ENCODE assay signal across 10 cellular contexts in genomic region chr4:55125763-55126541, GRCh38. TPM values are rescaled to one million over a fixed set of nuclear protein-coding genes. Genes with fewer than 3 reads are reported as not detected.
DNase-seq lines count a peak whose midpoint lies in the region; ATAC-seq and TF ChIP-seq lines count a peak whose summit lies in the region.
"Had no signal": no experiment of that assay in that cellular context is flagged by ENCODE, and none has a peak within 500 bp of the region (broad histone marks: within the 10 kb centered on the region; RNA-seq: fewer than 3 reads in every experiment).

No MANE protein-coding gene starts in this region.

- peaks cover 41% of the 10 kb centered on the region for H3K4me1 Mint-ChIP-seq in nephron progenitor cell

- TF ChIP-seq CTCF in AG09309 (IDR thresholded peaks at IDR 0.05; ENCODE audit: control insufficient read depth, insufficient read depth, low read depth, low read length, missing control alignments) (no peak), nephron progenitor cell (IDR thresholded peaks at IDR 0.05) (no peak)

- peaks cover 6 to 9% of the 10 kb centered on the region in 2 donors for H3K4me1 ChIP-seq in esophagus (ENCODE audit: control insufficient read depth in 2 of 2, insufficient read depth in 2 of 2, low read length in 1 of 2)
- H3K4me1 ChIP-seq: pancreas had no signal

- no peak for ATAC-seq in GM18909 (IDR thresholded peaks at IDR 0.05; ENCODE audit: poor library complexity, unreplicated experiment)

- peaks cover 7% of the 10 kb centered on the region for H3K36me3 Mint-ChIP-seq in nephron progenitor cell (ENCODE audit: low read depth)
- H3K36me3 Mint-ChIP-seq: activated naive CD4-positive, alpha-beta T cell treated with anti-CD3 and anti-CD28 coated beads, Interleukin-2, amount 50 U/mL, for 24 hours had no signal

- H3K9me3 Mint-ChIP-seq in nephron progenitor cell, result peaks cover 5% of the 10 kb centered on the region

- 5 to 7% methylated on average over 32 of the region's 32 CpGs for WGBS in esophagus, 2 donors

- H3K9me3 ChIP-seq in esophagus (ENCODE audit: control insufficient read depth in 2 of 2, insufficient read depth in 1 of 2, low read depth in 1 of 2, low read length in 1 of 2), result no peaks in the 10 kb centered on the region
- H3K9me3 ChIP-seq: pancreas had no signal

- no peaks in the 10 kb centered on the region for H3K36me3 ChIP-seq in esophagus (ENCODE audit: control insufficient read depth in 2 of 2, insufficient read depth in 2 of 2, low read length in 1 of 2)
- H3K36me3 ChIP-seq: pancreas had no signal

- no peak overlapping the region for H3K27ac Mint-ChIP-seq in nephron progenitor cell
- H3K27ac Mint-ChIP-seq: activated naive CD4-positive, alpha-beta T cell treated with anti-CD3 and anti-CD28 coated beads, Interleukin-2, amount 50 U/mL, for 24 hours had no signal

- H3K4me3 ChIP-seq in AG09309 (ENCODE audit: control insufficient read depth, low read depth, low read length) (peak overlapping the region; percentile 42), esophagus (ENCODE audit: low read depth in 1 of 2, low read length in 2 of 2) (peak overlapping the region; percentile 38 to 51)

- peak overlapping the region; percentile 94 for H3K4me3 Mint-ChIP-seq in nephron progenitor cell
- H3K4me3 Mint-ChIP-seq: activated naive CD4-positive, alpha-beta T cell treated with anti-CD3 and anti-CD28 coated beads, Interleukin-2, amount 50 U/mL, for 24 hours had no signal

- no peak for DNase-seq in AG09309 (ENCODE audit: low read depth)
- DNase-seq in M059J (ENCODE audit: low read depth), result peak; percentile 8
- DNase-seq in nephron progenitor cell, result peak; percentile 28
- no peak for DNase-seq in activated CD4-positive, CD25-positive, alpha-beta regulatory T cell treated with anti-CD3 and anti-CD28 coated beads, Interleukin-2, amount 50 U/mL, for 72 hours
- DNase-seq in SIG-M5 treated with dmso at 0.1 percent for 504 hours (lab: John Stamatoyannopoulos, UW; ENCODE audit: unreplicated experiment), result no peak
- no peak for DNase-seq in MV-4-11 (lab: John Stamatoyannopoulos, UW)

- H3K27me3 ChIP-seq in esophagus (ENCODE audit: control insufficient read depth in 1 of 2, insufficient read depth in 2 of 2, low read length in 2 of 2), result no peaks in the 10 kb centered on the region

- no peak overlapping the region for H3K27ac ChIP-seq in esophagus (ENCODE audit: low read depth in 2 of 2, low read length in 1 of 2)
- H3K27ac ChIP-seq: pancreas had no signal

- H3K27me3 Mint-ChIP-seq in nephron progenitor cell (ENCODE audit: low read depth, poor library complexity), result peaks cover 54% of the 10 kb centered on the region

RNA-seq across cellular contexts. Expression of gene KDR, which starts 0.6 kb away (rescaled TPM):
- total RNA-seq in M059J (2014; rRNA removed; shearing (Covaris generic)), result 0.27 and 0.42 TPM in 2 replicates
- 1 to 10 TPM; 1.2 to 2.5 TPM for polyA plus RNA-seq in esophagus

Comparison
In these comparisons a context has a peak if more than half of its experiments do, and no peak if none do; other contexts are left out.
1. DNase-seq: peak in M059J (single experiment) and nephron progenitor cell (single experiment); none in AG09309 (single experiment), activated CD4-positive, CD25-positive, alpha-beta regulatory T cell treated with anti-CD3 and anti-CD28 coated beads, Interleukin-2, amount 50 U/mL, for 72 hours (single experiment), SIG-M5 treated with dmso at 0.1 percent for 504 hours (single experiment) and MV-4-11 (single experiment).